In genomic region chr17:49969134-49969759, GRCh38 we compare ENCODE assay signal across 1 cellular context.
TF ChIP-seq lines count a peak whose summit lies in the region.

A gene with protein sequence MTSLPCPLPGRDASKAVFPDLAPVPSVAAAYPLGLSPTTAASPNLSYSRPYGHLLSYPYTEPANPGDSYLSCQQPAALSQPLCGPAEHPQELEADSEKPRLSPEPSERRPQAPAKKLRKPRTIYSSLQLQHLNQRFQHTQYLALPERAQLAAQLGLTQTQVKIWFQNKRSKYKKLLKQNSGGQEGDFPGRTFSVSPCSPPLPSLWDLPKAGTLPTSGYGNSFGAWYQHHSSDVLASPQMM (plus strand): TSS chr17:49969190. CDS start chr17:49969469, 279 bp downstream.

TF ChIP-seq in HEK293T, 16 proteins besides CTCF, POLR2A, EP300 and RAD21:
- TF ChIP-seq FOXM1 (IDR thresholded peaks at IDR 0.05; ENCODE audit: borderline replicate concordance) = peak; percentile 85; the same call in 1 of the 2 replicates
- no peak for TF ChIP-seq HDGF (IDR thresholded peaks at IDR 0.05; ENCODE audit: borderline replicate concordance)
- no peak for TF ChIP-seq BHLHE40 (IDR thresholded peaks at IDR 0.05; ENCODE audit: borderline replicate concordance)
